ENCODE assay signal across 8 cellular contexts in genomic region chr11:64970731-64971151, GRCh38. TPM values are rescaled to one million over a fixed set of nuclear protein-coding genes. Genes with fewer than 3 reads are reported as not detected.
DNase-seq lines count a peak whose midpoint lies in the region; ATAC-seq and TF ChIP-seq lines count a peak whose summit lies in the region.
"Had no signal": no experiment of that assay in that cellular context is flagged by ENCODE, and none has a peak within 500 bp of the region (broad histone marks: within the 10 kb centered on the region; RNA-seq: fewer than 3 reads in every experiment).

No MANE protein-coding gene starts in this region.

- TF ChIP-seq CTCF in CD4-positive, alpha-beta T cell (IDR thresholded peaks at IDR 0.05) = no peak

- POLR2A ChIA-PET in CD4-positive, alpha-beta T cell (lab: Charles Lee) = interaction anchor here (0.7 kb wide), 1 partner anchor 1645 kb away, joined by 4 read pairs; no protein-coding TSS in a partner anchor

- H3K9me3 Mint-ChIP-seq in CD4-positive, alpha-beta T cell = no peaks in the 10 kb centered on the region
- no peaks in the 10 kb centered on the region for H3K9me3 Mint-ChIP-seq in activated CD8-positive, alpha-beta memory T cell treated with anti-CD3 and anti-CD28 coated beads, Interleukin-2, amount 10 ng/mL, durations not matched to agents 7 days and 5 days (ENCODE audit: low read depth)

- DNase-seq in CD4-positive, alpha-beta T cell = peak in 2 of 10 experiments; percentile 5 to 6
- peak; percentile 43 for DNase-seq in activated CD8-positive, alpha-beta memory T cell treated with anti-CD3 and anti-CD28 coated beads, Interleukin-2, amount 10 ng/mL, durations not matched to agents 7 days and 5 days
- DNase-seq in mesenteric fat pad (ENCODE audit: low spot score) (peak; percentile 67), NCI-H2081 (lab: John Stamatoyannopoulos, UW) (no peak)
- DNase-seq: NCI-H146 had no signal

- no peaks in the 10 kb centered on the region for H3K9me3 ChIP-seq in CD4-positive, alpha-beta T cell (ENCODE audit: control insufficient read depth, low read length)
- H3K9me3 ChIP-seq: right lobe of liver had no signal

- H3K4me3 Mint-ChIP-seq in CD4-positive, alpha-beta T cell = peak overlapping the region; percentile 81
- H3K4me3 Mint-ChIP-seq in activated CD8-positive, alpha-beta memory T cell treated with anti-CD3 and anti-CD28 coated beads, Interleukin-2, amount 10 ng/mL, durations not matched to agents 7 days and 5 days = no peak overlapping the region

- H3K27me3 Mint-ChIP-seq in CD4-positive, alpha-beta T cell = no peaks in the 10 kb centered on the region
- H3K27me3 Mint-ChIP-seq in activated CD8-positive, alpha-beta memory T cell treated with anti-CD3 and anti-CD28 coated beads, Interleukin-2, amount 10 ng/mL, durations not matched to agents 7 days and 5 days = no peaks in the 10 kb centered on the region

- CTCF ChIA-PET in CD4-positive, alpha-beta T cell (lab: Charles Lee) = interaction anchor here (0.7 kb wide), 1 partner anchor 26 kb away, joined by 3 read pairs; the partner anchor contains the start of gene BATF2
- CTCF ChIA-PET in activated CD8-positive, alpha-beta memory T cell treated with anti-CD3 and anti-CD28 coated beads, Interleukin-2, amount 10 ng/mL, durations not matched to agents 7 days and 5 days (lab: Charles Lee) = interaction anchor here (1.4 to 1.7 kb wide), 2 partner anchors 123 to 344 kb away, joined by 4 to 6 read pairs; no protein-coding TSS in a partner anchor

- H3K27ac Mint-ChIP-seq in CD4-positive, alpha-beta T cell = peak overlapping the region; percentile 83
- peak overlapping the region; percentile 1 for H3K27ac Mint-ChIP-seq in activated CD8-positive, alpha-beta memory T cell treated with anti-CD3 and anti-CD28 coated beads, Interleukin-2, amount 10 ng/mL, durations not matched to agents 7 days and 5 days

- no peaks in the 10 kb centered on the region for H3K27me3 ChIP-seq in CD4-positive, alpha-beta T cell (ENCODE audit: control insufficient read depth, insufficient read depth, low read length)
- H3K27me3 ChIP-seq: right lobe of liver had no signal

- peaks cover 26% of the 10 kb centered on the region for H3K4me1 Mint-ChIP-seq in CD4-positive, alpha-beta T cell (ENCODE audit: low read depth)
- peaks cover 41% of the 10 kb centered on the region for H3K4me1 Mint-ChIP-seq in activated CD8-positive, alpha-beta memory T cell treated with anti-CD3 and anti-CD28 coated beads, Interleukin-2, amount 10 ng/mL, durations not matched to agents 7 days and 5 days

- H3K36me3 Mint-ChIP-seq in CD4-positive, alpha-beta T cell (ENCODE audit: low read depth) = no peaks in the 10 kb centered on the region
- H3K36me3 Mint-ChIP-seq in activated CD8-positive, alpha-beta memory T cell treated with anti-CD3 and anti-CD28 coated beads, Interleukin-2, amount 10 ng/mL, durations not matched to agents 7 days and 5 days = no peaks in the 10 kb centered on the region

- intact Hi-C loops in CD4-positive, alpha-beta T cell (cut with DNase I, micrococcal nuclease) = loop anchor here (5.0 kb wide), 2 partner anchors 42 to 53 kb away; partner anchors contain the start of genes ARL2 (in 1 of the 2) and ATG2A (in 1 of the 2)

- no peak overlapping the region for H3K27ac ChIP-seq in CD4-positive, alpha-beta T cell (ENCODE audit: low read depth, low read length)
- H3K27ac ChIP-seq: right lobe of liver had no signal

- peak; percentile 40 for ATAC-seq in CD4-positive, alpha-beta T cell (ENCODE audit: poor library complexity)
- ATAC-seq in activated CD8-positive, alpha-beta memory T cell treated with anti-CD3 and anti-CD28 coated beads, Interleukin-2, amount 10 ng/mL, durations not matched to agents 7 days and 5 days = peak; percentile 28
- ATAC-seq in GM18858 (IDR thresholded peaks at IDR 0.05; ENCODE audit: unreplicated experiment) (no peak), HG02870 (IDR thresholded peaks at IDR 0.05; ENCODE audit: unreplicated experiment) (no peak)

RNA-seq across cellular contexts. Expression of gene MAJIN, which starts 1.2 kb away (rescaled TPM):
- total RNA-seq in CD4-positive, alpha-beta T cell = under 1 TPM; 0.50 to 0.55 TPM
- not detected for total RNA-seq in activated CD8-positive, alpha-beta memory T cell treated with anti-CD3 and anti-CD28 coated beads, Interleukin-2, amount 10 ng/mL, durations not matched to agents 7 days and 5 days
- not detected for total RNA-seq in mesenteric fat pad

RNA-seq across cellular contexts. Expression of gene BATF2, which starts 26.0 kb away (rescaled TPM):
- not detected for total RNA-seq in CD4-positive, alpha-beta T cell
- under 1 TPM; 0.33 to 0.67 TPM for total RNA-seq in activated CD8-positive, alpha-beta memory T cell treated with anti-CD3 and anti-CD28 coated beads, Interleukin-2, amount 10 ng/mL, durations not matched to agents 7 days and 5 days
- total RNA-seq in mesenteric fat pad = 2.1 TPM

RNA-seq across cellular contexts. Expression of gene GPHA2, which starts 35.0 kb away (rescaled TPM):
- total RNA-seq in CD4-positive, alpha-beta T cell = under 1 TPM; 0.49 to 0.56 TPM
- not detected for total RNA-seq in activated CD8-positive, alpha-beta memory T cell treated with anti-CD3 and anti-CD28 coated beads, Interleukin-2, amount 10 ng/mL, durations not matched to agents 7 days and 5 days
- not detected for total RNA-seq in mesenteric fat pad

RNA-seq across cellular contexts. Expression of gene ARL2, which starts 43.2 kb away (rescaled TPM):
- total RNA-seq in CD4-positive, alpha-beta T cell = 10 to 100 TPM; 10.5 to 11.1 TPM
- 10 to 100 TPM; 74.1 to 86.9 TPM for total RNA-seq in activated CD8-positive, alpha-beta memory T cell treated with anti-CD3 and anti-CD28 coated beads, Interleukin-2, amount 10 ng/mL, durations not matched to agents 7 days and 5 days
- total RNA-seq in mesenteric fat pad = 93.0 TPM

RNA-seq across cellular contexts. Expression of gene PPP2R5B, which starts 46.3 kb away (rescaled TPM):
- 10 to 100 TPM; 16.8 to 18.3 TPM for total RNA-seq in CD4-positive, alpha-beta T cell
- total RNA-seq in activated CD8-positive, alpha-beta memory T cell treated with anti-CD3 and anti-CD28 coated beads, Interleukin-2, amount 10 ng/mL, durations not matched to agents 7 days and 5 days = 10 to 100 TPM; 11.7 to 12.3 TPM
- 28.3 TPM for total RNA-seq in mesenteric fat pad

Comparison
In these comparisons a context has a peak if more than half of its experiments do, and no peak if none do; other contexts are left out.
1. ATAC-seq: peak in CD4-positive, alpha-beta T cell (single experiment) and activated CD8-positive, alpha-beta memory T cell treated with anti-CD3 and anti-CD28 coated beads, Interleukin-2, amount 10 ng/mL, durations not matched to agents 7 days and 5 days (single experiment); none in GM18858 (single experiment) and HG02870 (single experiment).
2. DNase-seq: peak in activated CD8-positive, alpha-beta memory T cell treated with anti-CD3 and anti-CD28 coated beads, Interleukin-2, amount 10 ng/mL, durations not matched to agents 7 days and 5 days (single experiment) and mesenteric fat pad (single experiment); none in NCI-H2081 (0 of 2).